In the genomic region with DNA sequence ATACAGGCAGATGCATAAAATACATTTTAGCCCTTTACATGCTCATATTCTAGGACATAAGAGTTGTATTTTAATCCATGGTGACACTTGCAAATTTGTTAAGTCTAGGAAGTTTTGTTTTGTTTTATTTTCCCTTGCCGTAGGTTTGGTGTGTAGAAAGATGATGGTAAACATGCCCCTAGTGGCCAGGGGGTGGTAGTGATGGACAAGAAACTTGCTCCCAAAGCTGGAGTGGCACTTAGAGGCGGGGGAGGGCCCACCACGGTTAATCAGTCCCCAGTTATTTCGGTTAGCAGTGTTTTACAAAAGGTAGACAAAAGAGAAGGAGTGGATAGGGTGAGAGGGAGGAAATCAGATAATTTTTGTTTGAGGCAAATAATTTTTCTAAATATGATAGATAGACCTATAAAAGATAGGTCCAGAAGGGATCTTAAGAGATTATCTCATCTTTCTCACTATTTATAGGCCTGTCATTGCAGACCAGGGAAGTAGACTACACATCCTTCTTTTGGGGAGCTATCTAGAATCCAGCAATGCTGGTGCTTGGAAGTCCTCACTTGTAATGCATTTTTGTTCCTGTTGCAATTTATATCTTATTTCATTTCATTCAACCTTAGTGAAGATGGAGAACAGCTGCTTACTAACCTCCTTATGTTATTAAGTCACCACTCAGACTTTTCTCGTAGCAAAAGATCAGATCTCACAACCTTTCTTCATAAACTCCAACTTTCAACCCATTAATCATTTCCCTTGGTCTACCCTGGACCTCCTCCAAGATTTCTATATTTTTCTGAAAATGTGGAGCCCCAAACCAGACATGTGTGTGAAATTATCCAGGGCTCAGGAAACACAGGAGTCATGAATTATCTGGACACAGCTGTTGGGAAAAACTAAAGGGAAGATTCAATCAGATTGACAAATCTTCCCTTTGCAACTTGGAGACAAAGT, we compare ENCODE assay signal across 8 cellular contexts. TPM values are rescaled to one million over a fixed set of nuclear protein-coding genes. Genes with fewer than 3 reads are reported as not detected.
DNase-seq lines count a peak whose midpoint lies in the region; ATAC-seq and TF ChIP-seq lines count a peak whose summit lies in the region.

No MANE protein-coding gene starts in this region.

- H3K4me3 Mint-ChIP-seq in WTC11: no peak overlapping the region
- H3K4me3 Mint-ChIP-seq in stimulated activated effector memory CD8-positive, alpha-beta T cell treated with anti-CD3 and anti-CD28 coated beads, Interleukin-12 subunit alpha, Interleukin-12 subunit beta, amount 100 ng/mL, for 72 hours: no peak overlapping the region

- peak; percentile 76; the same call in 1 of the 2 replicates for TF ChIP-seq CTCF in GM12874 (IDR thresholded peaks at IDR 0.05; ENCODE audit: insufficient read depth, low read depth, low read length)
- peak; percentile 73 for TF ChIP-seq CTCF in WTC11 (IDR thresholded peaks at IDR 0.05)
- peak; percentile 54 for TF ChIP-seq CTCF in lower lobe of right lung (IDR thresholded peaks at IDR 0.05)

- H3K27me3 Mint-ChIP-seq in WTC11 (ENCODE audit: low read depth): peaks cover 44% of the 10 kb centered on the region

- H3K9me3 ChIP-seq in lower lobe of right lung: no peaks in the 10 kb centered on the region

- no peak overlapping the region for H3K4me3 ChIP-seq in lower lobe of right lung

- intact Hi-C loops in lower lobe of right lung (cut with DNase I): no loop called here

- CTCF ChIA-PET in WTC11 (lab: Charles Lee): interaction anchor here (0.6 to 3.3 kb wide), 10 partner anchors 10 to 1475 kb away, joined by 3 to 75 read pairs (median 3); no protein-coding TSS in a partner anchor

- no peaks in the 10 kb centered on the region for H3K9me3 Mint-ChIP-seq in WTC11
- H3K9me3 Mint-ChIP-seq in stimulated activated effector memory CD8-positive, alpha-beta T cell treated with anti-CD3 and anti-CD28 coated beads, Interleukin-12 subunit alpha, Interleukin-12 subunit beta, amount 100 ng/mL, for 72 hours: peaks cover 3% of the 10 kb centered on the region

- H3K4me1 ChIP-seq in lower lobe of right lung: peaks cover 7% of the 10 kb centered on the region

- no peak overlapping the region for H3K27ac ChIP-seq in lower lobe of right lung

- peaks cover 29% of the 10 kb centered on the region for H3K4me1 Mint-ChIP-seq in WTC11
- H3K4me1 Mint-ChIP-seq in stimulated activated effector memory CD8-positive, alpha-beta T cell treated with anti-CD3 and anti-CD28 coated beads, Interleukin-12 subunit alpha, Interleukin-12 subunit beta, amount 100 ng/mL, for 72 hours: peaks cover 7% of the 10 kb centered on the region

- POLR2A ChIA-PET in WTC11 (lab: Charles Lee): interaction anchor here (1.0 kb wide), 3 partner anchors 13 to 402 kb away, joined by 3 to 4 read pairs (median 3); partner anchors contain the start of genes KIF18A and METTL15

- DNase-seq in WTC11 (ENCODE audit: low spot score) (peak; percentile 58), lower lobe of right lung (no peak)
- DNase-seq in stimulated activated effector memory CD8-positive, alpha-beta T cell treated with anti-CD3 and anti-CD28 coated beads, Interleukin-12 subunit alpha, Interleukin-12 subunit beta, amount 100 ng/mL, for 72 hours (ENCODE audit: low spot score in 2 of 2): no peak
- no peak for DNase-seq in activated naive CD4-positive, alpha-beta T cell (lab: John Stamatoyannopoulos, UW)
- no peak for DNase-seq in stimulated activated naive CD4-positive, alpha-beta T cell treated with Interleukin-2 at 50 U/mL for 16 hours (lab: John Stamatoyannopoulos, UW)

- H3K36me3 Mint-ChIP-seq in WTC11: no peaks in the 10 kb centered on the region
- no peaks in the 10 kb centered on the region for H3K36me3 Mint-ChIP-seq in stimulated activated effector memory CD8-positive, alpha-beta T cell treated with anti-CD3 and anti-CD28 coated beads, Interleukin-12 subunit alpha, Interleukin-12 subunit beta, amount 100 ng/mL, for 72 hours

- H3K27me3 ChIP-seq in lower lobe of right lung (ENCODE audit: low read depth): peaks cover 19% of the 10 kb centered on the region

- ATAC-seq in GM21367 (IDR thresholded peaks at IDR 0.05; ENCODE audit: unreplicated experiment): peak; percentile 79
- ATAC-seq in HG03457 (IDR thresholded peaks at IDR 0.05; ENCODE audit: unreplicated experiment): peak; percentile 71
- peak; percentile 90 for ATAC-seq in WTC11
- ATAC-seq in lower lobe of right lung: peak in 1 of 2 donors; percentile 59
- no peak for ATAC-seq in stimulated activated effector memory CD8-positive, alpha-beta T cell treated with anti-CD3 and anti-CD28 coated beads, Interleukin-12 subunit alpha, Interleukin-12 subunit beta, amount 100 ng/mL, for 72 hours

- H3K27ac Mint-ChIP-seq in WTC11: no peak overlapping the region
- H3K27ac Mint-ChIP-seq in stimulated activated effector memory CD8-positive, alpha-beta T cell treated with anti-CD3 and anti-CD28 coated beads, Interleukin-12 subunit alpha, Interleukin-12 subunit beta, amount 100 ng/mL, for 72 hours: no peak overlapping the region

- no peaks in the 10 kb centered on the region for H3K36me3 ChIP-seq in lower lobe of right lung

TF ChIP-seq in WTC11, 78 proteins besides CTCF, POLR2A, EP300 and RAD21:
- TF ChIP-seq FOXK1 (CRISPR knock-in tag; IDR thresholded peaks at IDR 0.05) (0 out of 2 replicates have a peak, but pooled peaks have one; percentile 52), E2F4 (CRISPR knock-in tag; IDR thresholded peaks at IDR 0.05; ENCODE audit: borderline replicate concordance, low read depth) (no peak)

RNA-seq across cellular contexts. Expression of gene BDNF, which starts 5.9 kb away (rescaled TPM):
- 4.6 to 5.0 TPM (median 4.8 TPM) in 3 replicates for total RNA-seq in WTC11 (2021)
- 3.4 TPM for total RNA-seq in lower lobe of right lung
